ENCODE assay signal across 8 cellular contexts in genomic region chr19:1241417-1242095, GRCh38. TPM values are rescaled to one million over a fixed set of nuclear protein-coding genes. Genes with fewer than 3 reads are reported as not detected.
DNase-seq lines count a peak whose midpoint lies in the region; ATAC-seq and TF ChIP-seq lines count a peak whose summit lies in the region.

Gene ATP5F1D (plus strand): TSS chr19:1241751. CDS start chr19:1241851, 100 bp downstream.

- H3K14ac ChIP-seq in H9 (ENCODE audit: insufficient read depth, low read length) = no peak within 1 kb of the TSS

- H3K9me3 ChIP-seq in H9 (ENCODE audit: control insufficient read depth, low read depth, low read length) = no peaks in the 10 kb centered on the region
- no peaks in the 10 kb centered on the region for H3K9me3 ChIP-seq in neural progenitor cell (ENCODE audit: low read depth)

- H4K20me1 ChIP-seq in H9 (ENCODE audit: control insufficient read depth, insufficient read depth, insufficient read length) (no peaks in the 10 kb centered on the region), neural progenitor cell (ENCODE audit: low read depth) (peaks cover 27% of the 10 kb centered on the region)

- H3K23ac ChIP-seq in H9 (ENCODE audit: insufficient read length, low read depth, low read length) = no peak within 1 kb of the TSS

- H2BK120ac ChIP-seq in H9 (ENCODE audit: low read depth, low read length, poor library complexity, severe bottlenecking) = no peak within 1 kb of the TSS

- H3F3A ChIP-seq in neural progenitor cell (ENCODE audit: low read depth) = peaks cover 44% of the 10 kb centered on the region

- peaks cover 1% of the 10 kb centered on the region for H3K27me3 Mint-ChIP-seq in H9 (ENCODE audit: low read depth)
- H3K27me3 Mint-ChIP-seq in neural progenitor cell (ENCODE audit: insufficient read depth, low read depth) = peaks cover 10% of the 10 kb centered on the region

- no CpG with 5 or more reads among the region's 79 CpGs for WGBS in H9 (ENCODE audit: extremely low coverage, insufficient read length, low lambda C conversion rate)

- no peak within 1 kb of the TSS for H3K4ac ChIP-seq in H9 (ENCODE audit: low read depth, low read length)

- H2BK15ac ChIP-seq in H9 (ENCODE audit: low read depth, low read length) = no peak within 1 kb of the TSS

- peak within 1 kb of the TSS; percentile 52 for H3K4me2 ChIP-seq in H9 (ENCODE audit: insufficient read depth, insufficient read length, low read length)
- peak within 1 kb of the TSS; percentile 97 for H3K4me2 ChIP-seq in neural progenitor cell

- H3K79me2 ChIP-seq in H9 (ENCODE audit: insufficient read depth, low read length) (no peaks in the 10 kb centered on the region; the same call in 1 of the 2 replicates), neural progenitor cell (ENCODE audit: low read depth) (peaks cover 8% of the 10 kb centered on the region)

- H3K27ac Mint-ChIP-seq in H9 (peak within 1 kb of the TSS; percentile 52 to 95 (median 84); a peak in 4 of 7 replicates), neural progenitor cell (peak within 1 kb of the TSS; percentile 36)

- H3K36me3 ChIP-seq in neural progenitor cell = no peaks in the 10 kb centered on the region

- H2BK20ac ChIP-seq in H9 (ENCODE audit: low read depth, low read length, poor library complexity, severe bottlenecking) = no peak within 1 kb of the TSS

- H3K56ac ChIP-seq in H9 (ENCODE audit: insufficient read length, low read depth, low read length) = no peak within 1 kb of the TSS

- H3K27ac ChIP-seq in H9 (ENCODE audit: insufficient read length, low read depth, low read length) (no peak within 1 kb of the TSS), foreskin keratinocyte (peak within 1 kb of the TSS; percentile 63), neural progenitor cell (no peak within 1 kb of the TSS)

- no peak within 1 kb of the TSS for H2AK5ac ChIP-seq in H9 (ENCODE audit: insufficient read length, low read length)

- no peak within 1 kb of the TSS for H2AFZ ChIP-seq in H9 (ENCODE audit: low read length)
- H2AFZ ChIP-seq in neural progenitor cell (replicated peaks) = no peak within 1 kb of the TSS

- H3K27me3 ChIP-seq in H9 (ENCODE audit: insufficient read depth, low read length) = no peaks in the 10 kb centered on the region
- H3K27me3 ChIP-seq in foreskin keratinocyte = no peaks in the 10 kb centered on the region
- H3K27me3 ChIP-seq in neural progenitor cell = peaks cover 7% of the 10 kb centered on the region

- DNase-seq in DMS79 treated with DMSO at 0.1 percent for 48 hours (lab: John Stamatoyannopoulos, UW) = peak; percentile 82
- DNase-seq in H9 = peak; percentile 94
- DNase-seq in NB4 (ENCODE audit: low read depth) = peak; percentile 92
- DNase-seq in SK-N-DZ (ENCODE audit: low spot score) = peak; percentile 93
- DNase-seq in activated naive CD4-positive, alpha-beta T cell (lab: John Stamatoyannopoulos, UW) = peak; percentile 52 to 93 (median 82)
- DNase-seq in foreskin keratinocyte = peak; percentile 67 to 80
- DNase-seq in neural progenitor cell (ENCODE audit: low spot score) = peak; percentile 97
- peak; percentile 87 for DNase-seq in stromal cell of bone marrow (ENCODE audit: low read depth)

- H4K8ac ChIP-seq in H9 (replicated peaks; ENCODE audit: insufficient read length, low read depth, low read length) = no peak within 1 kb of the TSS

- H3K36me3 Mint-ChIP-seq in H9 (ENCODE audit: insufficient read depth in 1 of 3, low read depth in 3 of 3) = peaks cover 0 to 2% (median 0%) of the 10 kb centered on the region in 3 experiments; a peak in 2 of 7 replicates
- no peaks in the 10 kb centered on the region for H3K36me3 Mint-ChIP-seq in neural progenitor cell

- H3T11ph ChIP-seq in H9 (ENCODE audit: low read length) = no peak within 1 kb of the TSS

- H3K4me1 ChIP-seq in H9 (ENCODE audit: insufficient read depth, low read length) (no peaks in the 10 kb centered on the region), foreskin keratinocyte (peaks cover 3% of the 10 kb centered on the region), neural progenitor cell (peaks cover 17% of the 10 kb centered on the region)

- H3K4me3 Mint-ChIP-seq in H9 (peak within 1 kb of the TSS; percentile 85 to 92), neural progenitor cell (peak within 1 kb of the TSS; percentile 89)

- peak; percentile 45 for TF ChIP-seq POLR2A in NB4 (IDR thresholded peaks at IDR 0.05; ENCODE audit: extremely low read depth, insufficient read length)

- H3K4me1 Mint-ChIP-seq in H9 = peaks cover 15 to 27% of the 10 kb centered on the region in 2 experiments
- peaks cover 37% of the 10 kb centered on the region for H3K4me1 Mint-ChIP-seq in neural progenitor cell

- no peak within 1 kb of the TSS for H4K91ac ChIP-seq in H9 (ENCODE audit: insufficient read length, low read depth, low read length)

- no peak within 1 kb of the TSS for H2BK5ac ChIP-seq in H9 (ENCODE audit: insufficient read length, low read length)

- ATAC-seq in foreskin keratinocyte = peak; percentile 25

- H3K79me1 ChIP-seq in H9 (ENCODE audit: insufficient read depth, low read depth, low read length, poor library complexity, severe bottlenecking) = no peaks in the 10 kb centered on the region

- H2BK12ac ChIP-seq in H9 (ENCODE audit: insufficient read length, low read depth, low read length) = no peak within 1 kb of the TSS

- peak within 1 kb of the TSS; percentile 62 for H3K4me3 ChIP-seq in NB4 (ENCODE audit: low read depth, low read length)
- peak within 1 kb of the TSS; percentile 91 for H3K4me3 ChIP-seq in neural progenitor cell

- H4K5ac ChIP-seq in H9 (ENCODE audit: insufficient read length, low read depth, low read length) = no peak within 1 kb of the TSS

- no peak within 1 kb of the TSS for H3K18ac ChIP-seq in H9 (ENCODE audit: insufficient read length, low read depth, low read length)

- H3K23me2 ChIP-seq in H9 (ENCODE audit: insufficient read length, low read depth, low read length, poor library complexity, severe bottlenecking) = peaks cover 6% of the 10 kb centered on the region

- H3K9ac ChIP-seq in H9 (ENCODE audit: extremely low read depth, insufficient read length, low read length) = peak within 1 kb of the TSS; percentile 39
- H3K9ac ChIP-seq in neural progenitor cell = peak within 1 kb of the TSS; percentile 52

- H3K9me3 Mint-ChIP-seq in H9 (no peaks in the 10 kb centered on the region; a peak in 1 of 5 replicates), neural progenitor cell (no peaks in the 10 kb centered on the region)

- TF ChIP-seq CTCF in H9 (conservative IDR thresholded peaks at IDR 0.05) (no peak), NB4 (IDR thresholded peaks at IDR 0.05; ENCODE audit: low read depth, low read length) (no peak), foreskin keratinocyte (conservative IDR thresholded peaks at IDR 0.05) (no peak), neural progenitor cell (IDR thresholded peaks at IDR 0.05) (no peak)

RNA-seq across cellular contexts. Expression of gene ATP5F1D, which starts in this region (rescaled TPM):
- 179 and 191 TPM in 2 replicates for total RNA-seq in H9 (2021)
- 69.7 and 75.2 TPM in 2 replicates for polyA plus RNA-seq in SK-N-DZ (2014; cell fraction: cytosol; rRNA removed)
- polyA plus RNA-seq in SK-N-DZ (2014; cell fraction: nucleus; rRNA removed) = 50.9 and 102 TPM in 2 replicates
- 133 and 135 TPM in 2 replicates for total RNA-seq in foreskin keratinocyte
- 244 and 259 TPM in 2 replicates for polyA plus RNA-seq in foreskin keratinocyte
- total RNA-seq in neural progenitor cell (ENCODE audit: low replicate concordance) = 7.1 and 52.0 TPM in 2 replicates
